In the genomic region with DNA sequence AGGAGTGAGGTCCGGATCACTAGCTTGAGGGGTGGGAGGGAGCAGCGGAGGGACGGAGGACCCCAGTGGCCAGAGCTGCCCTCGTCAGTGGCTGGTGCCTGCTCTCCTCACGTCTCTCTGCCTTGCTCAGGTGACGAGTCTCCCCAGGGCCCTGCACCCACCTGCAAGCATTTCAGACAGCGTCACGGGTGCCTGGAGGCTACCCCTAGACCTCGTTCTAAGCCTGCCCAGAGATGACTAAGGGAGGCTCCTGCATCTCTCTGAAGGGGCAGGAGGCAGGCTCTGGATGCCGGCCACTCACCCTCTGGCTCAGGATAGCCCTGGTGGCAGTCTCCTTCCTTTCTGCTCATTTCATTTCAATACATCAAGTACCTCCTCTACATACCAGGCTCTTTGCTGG, we compare ENCODE assay signal across 16 cellular contexts.
A peak's percentile ranks its signal among the peaks of the same experiment; 100 is the strongest.
DNase-seq lines count a peak whose midpoint lies in the region; ATAC-seq, FAIRE-seq and TF ChIP-seq lines count a peak whose summit lies in the region.
"Had no signal": no experiment of that assay in that cellular context is flagged by ENCODE, and none has a peak within 500 bp of the region (broad histone marks: within the 10 kb centered on the region; RNA-seq: fewer than 3 reads in every experiment).

No MANE protein-coding gene starts in this region.

- H3K36me3 Mint-ChIP-seq in activated CD4-positive, alpha-beta T cell treated with anti-CD3 and anti-CD28 coated beads for 36 hours (ENCODE audit: low read depth) = no peaks in the 10 kb centered on the region
- H3K36me3 Mint-ChIP-seq: CD8-positive, alpha-beta T cell had no signal

- TF ChIP-seq EP300 in A549 (IDR thresholded peaks at IDR 0.05) = no peak

- POLR2A ChIA-PET in A549 (lab: Yijun Ruan, JAX) (no interaction called here), GM10248 (lab: Yijun Ruan, JAX) (no interaction called here)
- POLR2A ChIA-PET in activated CD4-positive, alpha-beta T cell treated with anti-CD3 and anti-CD28 coated beads for 36 hours (lab: Charles Lee) = no interaction called here

- no peaks in the 10 kb centered on the region for H3K9me3 Mint-ChIP-seq in activated CD4-positive, alpha-beta T cell treated with anti-CD3 and anti-CD28 coated beads for 36 hours (ENCODE audit: low read depth)
- H3K9me3 Mint-ChIP-seq: CD8-positive, alpha-beta T cell; H9; IgD-negative memory B cell had no signal

- H3K4me1 ChIP-seq in A549 (no peaks in the 10 kb centered on the region), ascending aorta (peaks cover 0 to 10% of the 10 kb centered on the region in 2 donors), lower lobe of right lung (peaks cover 6% of the 10 kb centered on the region)
- H3K4me1 ChIP-seq: BE2C had no signal

- no peak for FAIRE-seq in A549 (lab: Jason Lieb, UNC)

- no peak overlapping the region for H3K4me3 Mint-ChIP-seq in activated CD4-positive, alpha-beta T cell treated with anti-CD3 and anti-CD28 coated beads for 36 hours
- H3K4me3 Mint-ChIP-seq: CD8-positive, alpha-beta T cell had no signal

- H3K27me3 ChIP-seq in ascending aorta = no peaks in the 10 kb centered on the region
- no peaks in the 10 kb centered on the region for H3K27me3 ChIP-seq in lower lobe of right lung (ENCODE audit: low read depth)
- H3K27me3 ChIP-seq: BE2C had no signal

- no peak for TF ChIP-seq POLR2A in A549 (IDR thresholded peaks at IDR 0.05; ENCODE audit: low read length)

- TF ChIP-seq RAD21 in A549 (conservative IDR thresholded peaks at IDR 0.05 in 1 of 2, IDR thresholded peaks at IDR 0.05 in 1 of 2) = no peak

- H3K9me3 ChIP-seq in A549 = no peaks in the 10 kb centered on the region
- H3K9me3 ChIP-seq in ascending aorta = no peaks in the 10 kb centered on the region
- no peaks in the 10 kb centered on the region for H3K9me3 ChIP-seq in lower lobe of right lung
- H3K9me3 ChIP-seq: BE2C had no signal

- no peak overlapping the region for H3K4me3 ChIP-seq in A549
- H3K4me3 ChIP-seq in ascending aorta = no peak overlapping the region
- no peak overlapping the region for H3K4me3 ChIP-seq in lower lobe of right lung

- ATAC-seq in A549 (peak; percentile 18 to 21; a peak in 5 of 6 replicates), lower lobe of right lung (no peak), HG03095 (IDR thresholded peaks at IDR 0.05; ENCODE audit: unreplicated experiment) (no peak), GM18909 (IDR thresholded peaks at IDR 0.05; ENCODE audit: poor library complexity, unreplicated experiment) (no peak)
- no peak for ATAC-seq in activated CD4-positive, alpha-beta T cell treated with anti-CD3 and anti-CD28 coated beads for 36 hours
- ATAC-seq: CD8-positive, alpha-beta T cell had no signal

- no peak overlapping the region for H3K27ac Mint-ChIP-seq in activated CD4-positive, alpha-beta T cell treated with anti-CD3 and anti-CD28 coated beads for 36 hours
- H3K27ac Mint-ChIP-seq: CD8-positive, alpha-beta T cell; IgD-negative memory B cell had no signal

- no peaks in the 10 kb centered on the region for H3K4me1 Mint-ChIP-seq in activated CD4-positive, alpha-beta T cell treated with anti-CD3 and anti-CD28 coated beads for 36 hours
- H3K4me1 Mint-ChIP-seq: IgD-negative memory B cell had no signal

- 84% methylated on average over 10 of the region's 10 CpGs for WGBS in A549 (ENCODE audit: missing lambda C conversion rate)

- H3K27ac ChIP-seq in A549 (no peak overlapping the region), ascending aorta (peak overlapping the region; percentile 44 to 55), lower lobe of right lung (no peak overlapping the region)
- H3K27ac ChIP-seq: RWPE1 had no signal

- H3K36me3 ChIP-seq in ascending aorta = peaks cover 3 to 8% of the 10 kb centered on the region in 2 donors
- peaks cover 7% of the 10 kb centered on the region for H3K36me3 ChIP-seq in lower lobe of right lung
- H3K36me3 ChIP-seq: BE2C had no signal

- intact Hi-C loops in ascending aorta (cut with DNase I) = no loop called here
- intact Hi-C loops in lower lobe of right lung (cut with DNase I) = no loop called here
- intact Hi-C loops in activated CD4-positive, alpha-beta T cell treated with anti-CD3 and anti-CD28 coated beads for 36 hours (cut with DNase I, micrococcal nuclease) = no loop called here

- TF ChIP-seq CTCF in A549 (IDR thresholded peaks at IDR 0.05) = no peak
- no peak for TF ChIP-seq CTCF in ascending aorta (IDR thresholded peaks at IDR 0.05)
- TF ChIP-seq CTCF in lower lobe of right lung (IDR thresholded peaks at IDR 0.05) = no peak
- no peak for TF ChIP-seq CTCF in GM10248 (IDR thresholded peaks at IDR 0.05; ENCODE audit: control extremely low read depth, extremely low read depth, low read depth, missing control alignments)

- peaks cover 8% of the 10 kb centered on the region for H3K27me3 Mint-ChIP-seq in activated CD4-positive, alpha-beta T cell treated with anti-CD3 and anti-CD28 coated beads for 36 hours

- H3K4me2 ChIP-seq in A549 = no peak overlapping the region

- CTCF ChIA-PET in A549 (lab: Yijun Ruan, JAX) = interaction anchor here (1.0 to 11.7 kb wide), 2 partner anchors 19 to 59 kb away, joined by 3 to 178 read pairs; no protein-coding TSS in a partner anchor
- CTCF ChIA-PET in GM10248 (lab: Yijun Ruan, JAX) = no interaction called here
- CTCF ChIA-PET in activated CD4-positive, alpha-beta T cell treated with anti-CD3 and anti-CD28 coated beads for 36 hours (lab: Charles Lee) = no interaction called here

- DNase-seq in A549 (ENCODE audit: low read depth in 1 of 2, low spot score in 1 of 2) (no peak), GM03348 (ENCODE audit: low spot score) (peak; percentile 66), ascending aorta (ENCODE audit: low spot score in 2 of 2) (no peak), lower lobe of right lung (peak; percentile 42), GM10248 (ENCODE audit: extremely low spot score) (no peak)
- no peak for DNase-seq in activated CD4-positive, alpha-beta T cell treated with anti-CD3 and anti-CD28 coated beads for 36 hours
- DNase-seq: BE2C; CD8-positive, alpha-beta T cell; H9; NCI-H146; NCI-H345; NCI-H526 treated with DMSO at 0.1 percent for 48 hours had no signal

TF ChIP-seq in A549, 52 proteins besides CTCF, POLR2A, EP300 and RAD21:
- TF ChIP-seq, protein P1, sequence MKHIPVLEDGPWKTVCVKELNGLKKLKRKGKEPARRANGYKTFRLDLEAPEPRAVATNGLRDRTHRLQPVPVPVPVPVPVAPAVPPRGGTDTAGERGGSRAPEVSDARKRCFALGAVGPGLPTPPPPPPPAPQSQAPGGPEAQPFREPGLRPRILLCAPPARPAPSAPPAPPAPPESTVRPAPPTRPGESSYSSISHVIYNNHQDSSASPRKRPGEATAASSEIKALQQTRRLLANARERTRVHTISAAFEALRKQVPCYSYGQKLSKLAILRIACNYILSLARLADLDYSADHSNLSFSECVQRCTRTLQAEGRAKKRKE (CRISPR knock-in tag; IDR thresholded peaks at IDR 0.05; ENCODE audit: low read depth) = no peak
- TF ChIP-seq, protein P2, sequence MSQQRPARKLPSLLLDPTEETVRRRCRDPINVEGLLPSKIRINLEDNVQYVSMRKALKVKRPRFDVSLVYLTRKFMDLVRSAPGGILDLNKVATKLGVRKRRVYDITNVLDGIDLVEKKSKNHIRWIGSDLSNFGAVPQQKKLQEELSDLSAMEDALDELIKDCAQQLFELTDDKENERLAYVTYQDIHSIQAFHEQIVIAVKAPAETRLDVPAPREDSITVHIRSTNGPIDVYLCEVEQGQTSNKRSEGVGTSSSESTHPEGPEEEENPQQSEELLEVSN (IDR thresholded peaks at IDR 0.05; ENCODE audit: borderline replicate concordance, low read depth) = no peak
- TF ChIP-seq MYC (IDR thresholded peaks at IDR 0.05; ENCODE audit: borderline replicate concordance, low read length) = no peak
- no peak for TF ChIP-seq HOXA7 (CRISPR knock-in tag; IDR thresholded peaks at IDR 0.05)
- no peak for TF ChIP-seq FOXS1 (CRISPR knock-in tag; IDR thresholded peaks at IDR 0.05)
- no peak for TF ChIP-seq RCOR1 (IDR thresholded peaks at IDR 0.05; ENCODE audit: low read depth, low read length)
- no peak for TF ChIP-seq SREBF2 (IDR thresholded peaks at IDR 0.05)
TF ChIP-seq in A549: peak in this region for 0.

Comparison
In these comparisons a context has a peak if more than half of its experiments do, and no peak if none do; other contexts are left out.
1. ATAC-seq: peak in A549 (2 of 2); none in lower lobe of right lung (0 of 2), HG03095 (single experiment), GM18909 (single experiment) and activated CD4-positive, alpha-beta T cell treated with anti-CD3 and anti-CD28 coated beads for 36 hours (single experiment).
2. DNase-seq: peak in GM03348 (single experiment) and lower lobe of right lung (single experiment); none in A549 (0 of 2), ascending aorta (0 of 2), GM10248 (single experiment) and activated CD4-positive, alpha-beta T cell treated with anti-CD3 and anti-CD28 coated beads for 36 hours (single experiment).
3. H3K27ac ChIP-seq: peak in ascending aorta (2 of 2); none in A549 (0 of 2) and lower lobe of right lung (single experiment).